ENCODE assay signal across 8 cellular contexts in genomic region chr14:77053046-77053841, GRCh38. TPM values are rescaled to one million over a fixed set of nuclear protein-coding genes. Genes with fewer than 3 reads are reported as not detected.
DNase-seq lines count a peak whose midpoint lies in the region; TF ChIP-seq lines count a peak whose summit lies in the region.

No MANE protein-coding gene starts in this region.

- H3K79me1 ChIP-seq in mesenchymal stem cell (replicated peaks; ENCODE audit: low read length, poor library complexity, severe bottlenecking) = no peaks in the 10 kb centered on the region

- H2BK5ac ChIP-seq in mesenchymal stem cell (ENCODE audit: low read depth, low read length, poor library complexity, severe bottlenecking) = no peak overlapping the region

- peak overlapping the region in 1 of 2 experiments; percentile 100 for H2BK12ac ChIP-seq in mesenchymal stem cell (ENCODE audit: low read length in 2 of 2)

- H3K36me3 ChIP-seq in mesenchymal stem cell (ENCODE audit: control insufficient read depth in 1 of 2, insufficient read depth in 2 of 2, low read depth in 1 of 2, low read length in 2 of 2) = no peaks in the 10 kb centered on the region

- no peak overlapping the region for H3K4me2 ChIP-seq in mesenchymal stem cell (ENCODE audit: low read length, poor library complexity, severe bottlenecking)

- TF ChIP-seq CTCF in NB4 (IDR thresholded peaks at IDR 0.05; ENCODE audit: low read depth, low read length) = peak; percentile 85

- no peak overlapping the region for H3K9ac ChIP-seq in mesenchymal stem cell (ENCODE audit: low read length)

- peak overlapping the region; percentile 18 to 96 for H3K4ac ChIP-seq in mesenchymal stem cell (ENCODE audit: low read depth in 1 of 2, low read length in 2 of 2)

- no peak overlapping the region for H3K14ac ChIP-seq in mesenchymal stem cell (ENCODE audit: low read length in 2 of 2)

- H3K9me3 ChIP-seq in mesenchymal stem cell (ENCODE audit: control insufficient read depth, low read length) = peaks cover 4% of the 10 kb centered on the region

- H3K23ac ChIP-seq in mesenchymal stem cell (ENCODE audit: low read length in 2 of 2) = no peak overlapping the region

- peak overlapping the region; percentile 25 for H4K8ac ChIP-seq in mesenchymal stem cell (ENCODE audit: low read length)

- H3K27me3 ChIP-seq in mesenchymal stem cell (ENCODE audit: control insufficient read depth in 1 of 2, insufficient read depth in 1 of 2, low read length in 2 of 2) = no peaks in the 10 kb centered on the region

- H3K4me1 ChIP-seq in mesenchymal stem cell (ENCODE audit: control insufficient read depth, insufficient read depth, low read depth, low read length) = peaks cover 21% of the 10 kb centered on the region

- no peak overlapping the region for H3K27ac ChIP-seq in mesenchymal stem cell (ENCODE audit: low read length, poor library complexity, severe bottlenecking)

- no peak overlapping the region for H2AFZ ChIP-seq in mesenchymal stem cell (ENCODE audit: low read depth, low read length)

- peak overlapping the region; percentile 80 for H2AK5ac ChIP-seq in mesenchymal stem cell (ENCODE audit: low read length, severe bottlenecking)

- DNase-seq in NCI-H82 (lab: John Stamatoyannopoulos, UW) = peak; percentile 85
- no peak for DNase-seq in NCI-H82 treated with DMSO at 0.1 percent for 48 hours (lab: John Stamatoyannopoulos, UW; ENCODE audit: unreplicated experiment)
- peak; percentile 92 for DNase-seq in NB4 (ENCODE audit: low read depth)
- DNase-seq in activated CD4-positive, alpha-beta T cell treated with anti-CD3 and anti-CD28 coated beads, Interleukin-2, amount 50 U/mL, for 1 hour = peak; percentile 76
- DNase-seq in dedifferentiated amniotic fluid mesenchymal stem cell (ENCODE audit: extremely low spot score) = peak; percentile 28
- peak; percentile 89 for DNase-seq in mesenchymal stem cell
- peak; percentile 70 to 76 for DNase-seq in stimulated activated CD8-positive, alpha-beta memory T cell treated with anti-CD3 and anti-CD28 coated beads, Interleukin-2, amount 100 ng/mL, for 48 hours (ENCODE audit: low read depth in 2 of 2)
- no peak for DNase-seq in NCI-H2081 (lab: John Stamatoyannopoulos, UW)

- 29% methylated on average over 20 of the region's 21 CpGs for WGBS in mesenchymal stem cell

- H2BK120ac ChIP-seq in mesenchymal stem cell (ENCODE audit: low read depth, low read length) = peak overlapping the region; percentile 22

- no peak for TF ChIP-seq POLR2A in NB4 (IDR thresholded peaks at IDR 0.05; ENCODE audit: extremely low read depth, insufficient read length)

- peak overlapping the region; percentile 56 to 99 for H3K18ac ChIP-seq in mesenchymal stem cell (ENCODE audit: low read depth in 1 of 2, low read length in 2 of 2)

- H2BK15ac ChIP-seq in mesenchymal stem cell (ENCODE audit: low read depth, poor library complexity, severe bottlenecking) = no peak overlapping the region

- H3K4me3 ChIP-seq in NB4 (ENCODE audit: low read depth, low read length) = no peak overlapping the region
- no peak overlapping the region for H3K4me3 ChIP-seq in mesenchymal stem cell (ENCODE audit: insufficient read depth in 1 of 2, low read depth in 1 of 2, low read length in 2 of 2)

- peak overlapping the region; percentile 45 for H4K91ac ChIP-seq in mesenchymal stem cell (ENCODE audit: low read length)

RNA-seq across cellular contexts. Expression of gene IRF2BPL, which starts 24.7 kb away (rescaled TPM):
- 49.1 TPM for polyA plus RNA-seq in mesenchymal stem cell (2013, experiment 1 of 2)
- polyA plus RNA-seq in mesenchymal stem cell (2013, experiment 2 of 2) = 48.1 TPM

RNA-seq across cellular contexts. Expression of gene CIPC, which starts 44.8 kb away (rescaled TPM):
- polyA plus RNA-seq in mesenchymal stem cell (2013, experiment 1 of 2) = 8.8 TPM
- polyA plus RNA-seq in mesenchymal stem cell (2013, experiment 2 of 2) = 8.8 TPM

Comparison
In these comparisons a context has a peak if more than half of its experiments do, and no peak if none do; other contexts are left out.
1. DNase-seq: peak in NCI-H82 (single experiment), NB4 (single experiment), activated CD4-positive, alpha-beta T cell treated with anti-CD3 and anti-CD28 coated beads, Interleukin-2, amount 50 U/mL, for 1 hour (single experiment), dedifferentiated amniotic fluid mesenchymal stem cell (single experiment), mesenchymal stem cell (single experiment) and stimulated activated CD8-positive, alpha-beta memory T cell treated with anti-CD3 and anti-CD28 coated beads, Interleukin-2, amount 100 ng/mL, for 48 hours (2 of 2); none in NCI-H82 treated with DMSO at 0.1 percent for 48 hours (single experiment) and NCI-H2081 (0 of 2).